Comparison of ENCODE assay signal across 8 cellular contexts in genomic region chr12:123782997-123783792, GRCh38.
"Had no signal": no experiment of that assay in that cellular context is flagged by ENCODE, and none has a peak within 500 bp of the region (broad histone marks: within the 10 kb centered on the region; RNA-seq: fewer than 3 reads in every experiment).

No MANE protein-coding gene starts in this region.

- H3K4me3 ChIP-seq: GM12878 had no signal

- ATAC-seq: GM12878 had no signal

- DNase-seq: GDM1, GF-D8 had no signal

- FAIRE-seq: G401.6, GM12878, GM12891, GM12892, GM18507, GM19239 had no signal
